Comparison of ENCODE assay signal across 8 cellular contexts in genomic region chr7:92717601-92717981, GRCh38.
DNase-seq lines count a peak whose midpoint lies in the region; ATAC-seq, FAIRE-seq and TF ChIP-seq lines count a peak whose summit lies in the region.

No MANE protein-coding gene starts in this region.

- no peaks in the 10 kb centered on the region for H4K20me1 ChIP-seq in mammary epithelial cell (ENCODE audit: insufficient read depth, low read length)

- peak overlapping the region; percentile 95 for H3K4me2 ChIP-seq in mammary epithelial cell (ENCODE audit: insufficient read depth, low read depth, low read length)

- FAIRE-seq in HTR-8/SVneo (lab: Jason Lieb, UNC) = no peak

- no peaks in the 10 kb centered on the region for H3K27me3 Mint-ChIP-seq in naive thymus-derived CD8-positive, alpha-beta T cell

- no peak for TF ChIP-seq CTCF in BJ (IDR thresholded peaks at IDR 0.05; ENCODE audit: insufficient read depth, low read depth, low read length)
- TF ChIP-seq CTCF in mammary epithelial cell (conservative IDR thresholded peaks at IDR 0.05 in 1 of 2, IDR thresholded peaks at IDR 0.05 in 1 of 2; ENCODE audit: extremely low read depth in 1 of 2, insufficient read depth in 1 of 2, low read depth in 1 of 2, low read length in 2 of 2) = no peak

- H3K9me3 Mint-ChIP-seq in naive thymus-derived CD8-positive, alpha-beta T cell = no peaks in the 10 kb centered on the region

- peak overlapping the region; percentile 89 to 98 (median 95) for H3K27ac Mint-ChIP-seq in naive thymus-derived CD8-positive, alpha-beta T cell

- CTCF ChIA-PET in BJ (lab: Yijun Ruan, JAX) (interaction anchor here (0.6 kb wide), 1 partner anchor 106 kb away, joined by 3 read pairs; no protein-coding TSS in a partner anchor), mammary epithelial cell (lab: Charles Lee; ENCODE audit: low non-redundant PET) (no interaction called here)

- no peaks in the 10 kb centered on the region for H3K27me3 ChIP-seq in BJ (ENCODE audit: control insufficient read depth, insufficient read depth, low read length)
- no peaks in the 10 kb centered on the region for H3K27me3 ChIP-seq in mammary epithelial cell (ENCODE audit: insufficient read depth, low read length)

- no peaks in the 10 kb centered on the region for H3K9me3 ChIP-seq in mammary epithelial cell (replicated peaks; ENCODE audit: insufficient read depth, low read length)

- H3K36me3 Mint-ChIP-seq in naive thymus-derived CD8-positive, alpha-beta T cell = peaks cover 0 to 13% (median 2%) of the 10 kb centered on the region in 3 donors

- peak overlapping the region; percentile 22 for H3K4me3 ChIP-seq in BJ (ENCODE audit: low read depth, low read length)
- H3K4me3 ChIP-seq in mammary epithelial cell (replicated peaks in 1 of 3; ENCODE audit: insufficient read depth in 1 of 3, low read depth in 2 of 3, low read length in 3 of 3) = peak overlapping the region; percentile 27 to 48 (median 34)

- peak overlapping the region; percentile 77 to 96 (median 94) for H3K4me3 Mint-ChIP-seq in naive thymus-derived CD8-positive, alpha-beta T cell

- H2AFZ ChIP-seq in mammary epithelial cell (ENCODE audit: low read depth, low read length) = peak overlapping the region; percentile 8

- H3K27ac ChIP-seq in mammary epithelial cell (ENCODE audit: insufficient read depth, low read depth, low read length) = peak overlapping the region; percentile 94

- peaks cover 85% of the 10 kb centered on the region for H3K79me2 ChIP-seq in mammary epithelial cell (ENCODE audit: insufficient read depth, low read length)

- dilution Hi-C loops in mammary epithelial cell (cut with HindIII; ENCODE audit: low sequenced_read_pairs) = no loop called here

- H3K36me3 ChIP-seq in BJ (ENCODE audit: control insufficient read depth, insufficient read depth, low read length) (no peaks in the 10 kb centered on the region), mammary epithelial cell (ENCODE audit: insufficient read depth, low read length) (peaks cover 11% of the 10 kb centered on the region)

- POLR2A ChIA-PET in BJ (lab: Charles Lee) = no interaction called here
- POLR2A ChIA-PET in naive thymus-derived CD8-positive, alpha-beta T cell (lab: Charles Lee) = no interaction called here

- intact Hi-C loops in mammary epithelial cell (cut with micrococcal nuclease) = no loop called here

- ATAC-seq in HG03342 (IDR thresholded peaks at IDR 0.05; ENCODE audit: unreplicated experiment) (peak; percentile 3), GM18873 (IDR thresholded peaks at IDR 0.05; ENCODE audit: low FRiP score, unreplicated experiment) (no peak)
- peak in 1 of 2 donors; percentile 3 for ATAC-seq in naive thymus-derived CD8-positive, alpha-beta T cell

- no peak for DNase-seq in BJ (ENCODE audit: low read depth)
- DNase-seq in mammary epithelial cell = peak; percentile 79
- DNase-seq in naive thymus-derived CD8-positive, alpha-beta T cell = no peak
- no peak for DNase-seq in effector CD8-positive, alpha-beta T cell (lab: John Stamatoyannopoulos, UW)
- DNase-seq in HTR-8/SVneo (ENCODE audit: insufficient read length, low spot score) = no peak
- DNase-seq in RKO (ENCODE audit: low spot score) = no peak

- WGBS in mammary epithelial cell (ENCODE audit: low coverage, missing lambda C conversion rate) = 2% methylated on average over 6 of the region's 6 CpGs

- H3K4me1 ChIP-seq in mammary epithelial cell (ENCODE audit: insufficient read depth, low read length) = peaks cover 32% of the 10 kb centered on the region

- in situ Hi-C loops in mammary epithelial cell (cut with MboI; ENCODE audit: low sequenced_read_pairs in 2 of 2) = no loop called here

- peak overlapping the region; percentile 73 for H3K9ac ChIP-seq in mammary epithelial cell (ENCODE audit: insufficient read depth, low read length)

- H3K4me1 Mint-ChIP-seq in naive thymus-derived CD8-positive, alpha-beta T cell = peaks cover 17 to 45% (median 30%) of the 10 kb centered on the region in 4 donors

- BruUV-seq in mammary epithelial cell (replicated peaks; lab: Mats Ljungman, UMichigan) = no TSS peak
